In genomic region chr10:3784510-3785250, GRCh38 we compare ENCODE assay signal across 8 cellular contexts. TPM values are rescaled to one million over a fixed set of nuclear protein-coding genes. Genes with fewer than 3 reads are reported as not detected.
A peak's percentile ranks its signal among the peaks of the same experiment; 100 is the strongest.
DNase-seq lines count a peak whose midpoint lies in the region; FAIRE-seq and TF ChIP-seq lines count a peak whose summit lies in the region.

KLF6 (minus strand) TSS chr10:3785209; CDS start chr10:3785014, 195 bp downstream.

- H3K36me3 ChIP-seq in kidney (ENCODE audit: control insufficient read depth in 1 of 2, insufficient read depth in 2 of 2, low read length in 2 of 2) = peaks cover 13 to 31% of the 10 kb centered on the region in 2 donors
- H3K36me3 ChIP-seq in spleen = peaks cover 0 to 25% (median 22%) of the 10 kb centered on the region in 6 donors

- no peak for TF ChIP-seq CTCF in HFF-Myc (IDR thresholded peaks at IDR 0.05; ENCODE audit: low read depth, low read length, missing control alignments)
- no peak for TF ChIP-seq CTCF in cardiac fibroblast (IDR thresholded peaks at IDR 0.05; ENCODE audit: low read depth, low read length)
- no peak for TF ChIP-seq CTCF in kidney (IDR thresholded peaks at IDR 0.05; ENCODE audit: borderline replicate concordance, extremely low read depth, insufficient read depth)
- TF ChIP-seq CTCF in spleen (IDR thresholded peaks at IDR 0.05 in 8 of 11, conservative IDR thresholded peaks at IDR 0.05 in 3 of 11) = peak in 1 of 11 experiments; percentile 3

- H3K27ac ChIP-seq in kidney (ENCODE audit: low read depth in 2 of 2, low read length in 2 of 2) = peak within 1 kb of the TSS; percentile 100
- peak within 1 kb of the TSS; percentile 99 to 100 (median 100) for H3K27ac ChIP-seq in spleen

- peaks cover 15 to 23% of the 10 kb centered on the region in 2 donors for H3K4me1 ChIP-seq in kidney (ENCODE audit: control insufficient read depth in 1 of 2, insufficient read depth in 1 of 2, low read depth in 1 of 2, low read length in 2 of 2)
- peaks cover 21 to 43% (median 35%) of the 10 kb centered on the region in 6 donors for H3K4me1 ChIP-seq in spleen

- TF ChIP-seq POLR2A in spleen (IDR thresholded peaks at IDR 0.05) = peak; percentile 58 to 87 (median 78)

- DNase-seq in NCI-H1092 treated with DMSO at 0.1 percent for 48 hours (lab: John Stamatoyannopoulos, UW) (peak; percentile 41), NCI-H1092 (lab: John Stamatoyannopoulos, UW) (no peak), HFF-Myc (ENCODE audit: extremely low read depth, low read depth) (no peak), OCI-M1 (lab: John Stamatoyannopoulos, UW) (peak; percentile 63), cardiac fibroblast (ENCODE audit: low read depth in 2 of 2) (peak; percentile 42 to 64), kidney (peak; percentile 92), spleen (peak; percentile 93), GM19238 (ENCODE audit: insufficient read length, low spot score) (no peak)

- H3K4me3 ChIP-seq in HFF-Myc (replicated peaks; ENCODE audit: low read depth, low read length) = peak within 1 kb of the TSS; percentile 82
- peak within 1 kb of the TSS; percentile 79 to 90 for H3K4me3 ChIP-seq in cardiac fibroblast (replicated peaks in 1 of 2; ENCODE audit: low read depth in 2 of 2, low read length in 2 of 2)
- H3K4me3 ChIP-seq in kidney (ENCODE audit: low read length in 2 of 2) = peak within 1 kb of the TSS; percentile 98 to 99
- peak within 1 kb of the TSS; percentile 54 to 93 (median 74) for H3K4me3 ChIP-seq in spleen

- H3K27me3 ChIP-seq in spleen (replicated peaks in 1 of 7) = no peaks in the 10 kb centered on the region

- FAIRE-seq in kidney (lab: Jason Lieb, UNC) = no peak

- intact Hi-C loops in kidney (cut with DNase I) = no loop called here
- intact Hi-C loops in spleen (cut with DNase I; ENCODE audit: low total_unique reads) = loop anchor here (10.0 kb wide), 1 partner anchor 300 kb away; no protein-coding TSS in a partner anchor

- H3K9ac ChIP-seq in kidney (ENCODE audit: low read length in 2 of 2) = peak within 1 kb of the TSS; percentile 100

- WGBS in spleen, 5 donors = 0 to 2% (median 1%) methylated on average over 48 to 69 of the region's 69 CpGs

- peaks cover 0 to 10% of the 10 kb centered on the region in 2 donors for H3K9me3 ChIP-seq in kidney (ENCODE audit: control insufficient read depth in 1 of 2, low read length in 2 of 2)
- H3K9me3 ChIP-seq in spleen = peaks cover 0 to 10% (median 4%) of the 10 kb centered on the region in 8 donors

RNA-seq across cellular contexts. Expression of gene KLF6, which starts in this region (rescaled TPM):
- 230 TPM for total RNA-seq in kidney
- polyA plus RNA-seq in kidney (ENCODE audit: insufficient read depth, low read depth, low replicate concordance) = 27.8 TPM
- 100 to 1,000 TPM in 5 of 7 donors, 10 to 100 TPM in 2; 65.0 to 211 (median 135) TPM for total RNA-seq in spleen
- polyA plus RNA-seq in spleen = 10 to 100 TPM; 18.8 to 26.6 (median 19.6) TPM

Comparison
In these comparisons a context has a peak if more than half of its experiments do, and no peak if none do; other contexts are left out.
1. DNase-seq: peak in NCI-H1092 treated with DMSO at 0.1 percent for 48 hours (single experiment), OCI-M1 (single experiment), cardiac fibroblast (2 of 2), kidney (single experiment) and spleen (single experiment); none in NCI-H1092 (single experiment), HFF-Myc (single experiment) and GM19238 (single experiment).
2. Peak in every context shown above with its lines, with median percentiles within 50 percentile points of each other: H3K4me3 ChIP-seq.